Comparison of ENCODE assay signal across 8 cellular contexts in the genomic region with DNA sequence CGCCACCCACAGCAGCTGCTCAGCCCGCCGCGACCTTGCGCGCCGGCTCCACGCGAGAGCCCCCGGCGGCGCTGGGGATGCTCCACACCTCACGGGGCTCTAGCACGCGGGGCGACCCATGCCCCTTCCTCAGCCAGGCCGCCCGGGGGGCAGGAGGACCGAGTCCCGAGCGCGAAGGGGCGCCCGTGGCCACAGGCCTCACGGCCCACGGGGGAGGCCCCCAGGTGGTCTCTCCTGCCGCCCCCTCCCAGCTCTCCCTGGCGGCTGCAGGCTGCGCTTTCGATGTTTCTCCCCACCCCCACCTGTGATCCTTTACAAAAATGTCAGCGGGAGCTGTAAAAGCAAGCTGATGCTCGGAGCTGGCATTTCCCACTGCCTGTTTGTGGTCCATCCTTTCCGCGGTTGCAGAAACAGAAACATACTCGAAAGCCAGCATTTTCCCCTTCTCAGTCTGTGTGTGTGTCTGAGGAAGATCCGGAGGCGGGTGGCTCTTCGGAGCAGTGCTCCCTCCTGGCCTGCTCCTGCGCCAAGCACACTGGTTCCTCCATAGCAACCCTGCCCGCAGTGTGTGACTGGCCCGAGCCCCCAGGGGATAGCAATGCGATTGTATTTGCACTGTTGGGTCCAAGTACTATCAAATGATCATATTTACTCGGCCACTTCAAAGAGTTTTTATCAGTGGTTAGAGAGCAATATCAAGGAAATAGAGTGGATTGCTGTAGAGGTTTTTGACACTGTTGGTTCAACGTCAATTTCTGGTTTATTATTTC. TPM values are rescaled to one million over a fixed set of nuclear protein-coding genes. Genes with fewer than 3 reads are reported as not detected.
DNase-seq lines count a peak whose midpoint lies in the region; ATAC-seq, FAIRE-seq and TF ChIP-seq lines count a peak whose summit lies in the region.

No MANE protein-coding gene starts in this region.

- BruUV-seq in OCI-LY7 (replicated peaks; lab: Mats Ljungman, UMichigan) = no TSS peak

- peaks cover 7% of the 10 kb centered on the region for H3K4me1 ChIP-seq in OCI-LY7 (ENCODE audit: insufficient read depth, low read length, poor library complexity, severe bottlenecking)
- peaks cover 6% of the 10 kb centered on the region for H3K4me1 ChIP-seq in ectodermal cell (ENCODE audit: control insufficient read depth, insufficient read depth, low read length)

- no peaks in the 10 kb centered on the region for H3K9me2 ChIP-seq in OCI-LY7 (ENCODE audit: insufficient read depth, low read length)

- H3K27ac Mint-ChIP-seq in naive thymus-derived CD8-positive, alpha-beta T cell = no peak overlapping the region

- H3K36me3 Mint-ChIP-seq in naive thymus-derived CD8-positive, alpha-beta T cell = peaks cover 0 to 2% (median 0%) of the 10 kb centered on the region in 3 donors

- no peak overlapping the region for H3K27ac ChIP-seq in OCI-LY7 (ENCODE audit: low read depth, low read length, poor library complexity, severe bottlenecking)
- H3K27ac ChIP-seq in ectodermal cell (ENCODE audit: insufficient read depth, low read depth, low read length, poor library complexity, severe bottlenecking) = no peak overlapping the region

- peaks cover 9 to 30% (median 27%) of the 10 kb centered on the region in 4 donors for H3K4me1 Mint-ChIP-seq in naive thymus-derived CD8-positive, alpha-beta T cell

- peaks cover 59% of the 10 kb centered on the region for H3K27me3 ChIP-seq in ectodermal cell (ENCODE audit: control insufficient read depth, insufficient read depth, low read length, poor library complexity, severe bottlenecking)

- TF ChIP-seq CTCF in AG09309 (IDR thresholded peaks at IDR 0.05; ENCODE audit: control insufficient read depth, insufficient read depth, low read depth, low read length, missing control alignments) = no peak
- TF ChIP-seq CTCF in OCI-LY7 (conservative IDR thresholded peaks at IDR 0.05; ENCODE audit: low read length) = peak; percentile 25; the same call in 1 of the 2 replicates

- H3K9me3 ChIP-seq in OCI-LY7 (ENCODE audit: low read length) (no peaks in the 10 kb centered on the region), ectodermal cell (ENCODE audit: control insufficient read depth, low read length) (no peaks in the 10 kb centered on the region)

- H3K4me2 ChIP-seq in OCI-LY7 (ENCODE audit: low read length) = peak overlapping the region; percentile 85

- peaks cover 0 to 13% (median 7%) of the 10 kb centered on the region in 9 donors for H3K9me3 Mint-ChIP-seq in naive thymus-derived CD8-positive, alpha-beta T cell

- H3K4me3 Mint-ChIP-seq in naive thymus-derived CD8-positive, alpha-beta T cell = peak overlapping the region; percentile 62 to 84 (median 80)

- no peaks in the 10 kb centered on the region for H4K20me1 ChIP-seq in OCI-LY7 (ENCODE audit: insufficient read depth, low read length)

- TF ChIP-seq POLR2A in GM12891 (IDR thresholded peaks at IDR 0.05; ENCODE audit: low read depth, low read length) = no peak

- DNase-seq in AG09309 (ENCODE audit: low read depth) (no peak), GM12891 (ENCODE audit: insufficient read length, low spot score) (no peak), OCI-LY7 (ENCODE audit: low spot score) (no peak), KG1 (lab: John Stamatoyannopoulos, UW) (no peak), NK-92 (lab: John Stamatoyannopoulos, UW; ENCODE audit: unreplicated experiment) (no peak), urothelium cell line (ENCODE audit: low spot score) (no peak)
- no peak for DNase-seq in naive thymus-derived CD8-positive, alpha-beta T cell

- ATAC-seq in naive thymus-derived CD8-positive, alpha-beta T cell = no peak

- 3 to 4% methylated on average over 44 of the region's 44 CpGs for WGBS in ectodermal cell, 2 experiments

- H3K27me3 Mint-ChIP-seq in naive thymus-derived CD8-positive, alpha-beta T cell = peaks cover 24 to 60% (median 51%) of the 10 kb centered on the region in 5 donors

- no peaks in the 10 kb centered on the region for H3K79me2 ChIP-seq in OCI-LY7 (ENCODE audit: insufficient read depth, low read depth, low read length)

- FAIRE-seq in GM12891 (lab: Jason Lieb, UNC) (peak; percentile 68), urothelium cell line (lab: Jason Lieb, UNC) (no peak)

- intact Hi-C loops in OCI-LY7 (cut with micrococcal nuclease; ENCODE audit: unreplicated experiment) = loop anchor here (5.0 kb wide), 3 partner anchors 225 to 1595 kb away; no protein-coding TSS in a partner anchor

- CTCF ChIA-PET in OCI-LY7 (lab: Charles Lee; ENCODE audit: unreplicated experiment) = interaction anchor here (0.5 to 0.6 kb wide), 7 partner anchors 110 to 1296 kb away, joined by 3 to 9 read pairs (median 6); no protein-coding TSS in a partner anchor

- H3K4me3 ChIP-seq in AG09309 (ENCODE audit: control insufficient read depth, low read depth, low read length) (peak overlapping the region; percentile 95), OCI-LY7 (ENCODE audit: low read depth, low read length, poor library complexity, severe bottlenecking) (peak overlapping the region; percentile 66), ectodermal cell (ENCODE audit: insufficient read depth, low read depth, low read length) (peak overlapping the region; percentile 55)

- peak overlapping the region; percentile 77; the same call in 1 of the 2 replicates for H2AFZ ChIP-seq in OCI-LY7 (ENCODE audit: low read length)

- POLR2A ChIA-PET in OCI-LY7 (lab: Charles Lee) = interaction anchor here (0.6 to 1.0 kb wide), 3 partner anchors 21 to 505 kb away, joined by 3 to 5 read pairs (median 3); no protein-coding TSS in a partner anchor
- POLR2A ChIA-PET in naive thymus-derived CD8-positive, alpha-beta T cell (lab: Charles Lee) = no interaction called here

- H3K36me3 ChIP-seq in OCI-LY7 (ENCODE audit: insufficient read depth, low read length) (no peaks in the 10 kb centered on the region), ectodermal cell (ENCODE audit: control insufficient read depth, insufficient read depth, low read length) (no peaks in the 10 kb centered on the region)

TF ChIP-seq in GM12891, 5 proteins besides CTCF, POLR2A, EP300 and RAD21:
- TF ChIP-seq POU2F2 (IDR thresholded peaks at IDR 0.05; ENCODE audit: low read depth, low read length) (no peak), PAX5 (IDR thresholded peaks at IDR 0.05; ENCODE audit: insufficient read depth, low read length, severe bottlenecking) (no peak), TAF1 (IDR thresholded peaks at IDR 0.05; ENCODE audit: low read depth, low read length) (no peak), SPI1 (IDR thresholded peaks at IDR 0.05; ENCODE audit: low read depth, low read length) (no peak), POLR2AphosphoS5 (IDR thresholded peaks at IDR 0.05; ENCODE audit: low read depth, low read length) (no peak)

RNA-seq across cellular contexts. Expression of a gene that starts 2.1 kb away (rescaled TPM):
- polyA plus RNA-seq in GM12891 (2012; ENCODE audit: low read depth, missing spikeins) = 2.8 TPM
- not detected in 2 replicates for total RNA-seq in OCI-LY7 (2014; rRNA removed; shearing (Covaris generic))
- not detected in 2 replicates for total RNA-seq in OCI-LY7 (2022)
- polyA plus RNA-seq in ectodermal cell (2013, experiment 1 of 4) = 0.78 TPM
- polyA plus RNA-seq in ectodermal cell (2013, experiment 2 of 4) = 1.1 TPM
- 0.85 TPM for polyA plus RNA-seq in ectodermal cell (2013, experiment 3 of 4)
- polyA plus RNA-seq in ectodermal cell (2013, experiment 4 of 4) = 0.81 TPM
- under 1 TPM; 0.08 to 0.16 TPM for total RNA-seq in naive thymus-derived CD8-positive, alpha-beta T cell
- not detected for polyA plus RNA-seq in naive thymus-derived CD8-positive, alpha-beta T cell
